8 cellular contexts compared by ENCODE assay signal in the genomic region with DNA sequence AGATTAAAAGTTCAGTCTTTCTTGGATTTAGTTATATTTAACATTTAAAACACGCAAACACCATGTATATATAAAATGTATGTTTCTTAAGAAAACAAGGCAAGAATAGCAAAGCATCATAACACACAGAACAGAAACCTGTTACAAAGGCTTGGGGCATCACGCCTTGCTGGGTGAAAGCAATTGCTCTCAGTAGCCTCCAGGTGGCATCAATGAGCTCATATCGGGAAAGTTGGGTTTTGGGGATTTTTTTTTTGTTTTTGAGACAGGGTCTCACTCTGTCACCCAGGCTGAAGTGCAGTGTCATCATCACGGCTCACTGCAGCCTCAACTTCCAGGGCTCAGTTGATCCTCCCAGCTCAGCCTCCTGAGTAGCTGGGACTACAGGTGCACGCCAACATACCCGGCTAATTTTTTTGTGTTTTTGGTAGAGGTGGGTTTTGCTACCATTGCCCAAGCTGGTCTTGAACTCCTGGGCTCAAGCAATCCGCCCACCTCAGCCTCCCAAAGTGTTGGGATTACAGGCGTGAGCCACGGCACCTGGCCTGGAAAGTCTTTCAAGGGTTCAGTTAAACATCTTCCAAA. TPM values are rescaled to one million over a fixed set of nuclear protein-coding genes. Genes with fewer than 3 reads are reported as not detected.
DNase-seq lines count a peak whose midpoint lies in the region; ATAC-seq, FAIRE-seq and TF ChIP-seq lines count a peak whose summit lies in the region.

No MANE protein-coding gene starts in this region.

- no peak overlapping the region for H3K23ac ChIP-seq in mesenchymal stem cell (ENCODE audit: low read length in 2 of 2)

- no peak overlapping the region for H3K18ac ChIP-seq in mesenchymal stem cell (ENCODE audit: low read depth in 1 of 2, low read length in 2 of 2)

- peak; percentile 51 for DNase-seq in D721Med (ENCODE audit: insufficient read length, low spot score)
- no peak for DNase-seq in HFF-Myc (ENCODE audit: extremely low read depth, low read depth)
- peak; percentile 42 for DNase-seq in RWPE1 (ENCODE audit: low spot score)
- no peak for DNase-seq in colonic mucosa
- DNase-seq in mesenchymal stem cell = peak; percentile 59
- no peak for DNase-seq in mesenteric fat pad (ENCODE audit: low spot score)
- no peak for DNase-seq in NCI-H226

- POLR2A ChIA-PET in RWPE1 (lab: Yijun Ruan, JAX; ENCODE audit: low non-redundant PET) = interaction anchor here (0.5 kb wide), 1 partner anchor 58 kb away, joined by 3 read pairs; no protein-coding TSS in a partner anchor

- peak; percentile 32 for FAIRE-seq in D721Med (lab: Jason Lieb, UNC)

- no peak overlapping the region for H2BK12ac ChIP-seq in mesenchymal stem cell (ENCODE audit: low read length in 2 of 2)

- H2AK5ac ChIP-seq in mesenchymal stem cell (ENCODE audit: low read length, severe bottlenecking) = no peak overlapping the region

- no peak for ATAC-seq in HG02798 (IDR thresholded peaks at IDR 0.05; ENCODE audit: poor library complexity, unreplicated experiment)

- WGBS in mesenchymal stem cell = 55% methylated on average over 7 of the region's 9 CpGs

- no peak overlapping the region for H3K4me2 ChIP-seq in mesenchymal stem cell (ENCODE audit: low read length, poor library complexity, severe bottlenecking)

- H3K36me3 ChIP-seq in colonic mucosa (peaks cover 4% of the 10 kb centered on the region), mesenchymal stem cell (ENCODE audit: control insufficient read depth in 1 of 2, insufficient read depth in 2 of 2, low read depth in 1 of 2, low read length in 2 of 2) (peaks cover 21 to 23% of the 10 kb centered on the region in 2 experiments)

- CTCF ChIA-PET in RWPE1 (lab: Yijun Ruan, JAX) = interaction anchor here (0.6 to 1.1 kb wide), 6 partner anchors 13 to 213 kb away, joined by 3 to 6 read pairs (median 4); no protein-coding TSS in a partner anchor

- TF ChIP-seq CTCF in D721Med (IDR thresholded peaks at IDR 0.05; ENCODE audit: insufficient read depth, missing control alignments) (peak; percentile 44), HFF-Myc (IDR thresholded peaks at IDR 0.05; ENCODE audit: low read depth, low read length, missing control alignments) (peak; percentile 84), RWPE1 (conservative IDR thresholded peaks at IDR 0.05; ENCODE audit: low read depth) (peak; percentile 87), colonic mucosa (IDR thresholded peaks at IDR 0.05) (peak; percentile 66)

- intact Hi-C loops in colonic mucosa (cut with DNase I) = loop anchor here (5.0 kb wide), 1 partner anchor 212 kb away; no protein-coding TSS in a partner anchor

- no peaks in the 10 kb centered on the region for H3K4me1 ChIP-seq in colonic mucosa
- H3K4me1 ChIP-seq in mesenchymal stem cell (ENCODE audit: control insufficient read depth, insufficient read depth, low read depth, low read length) = peaks cover 11% of the 10 kb centered on the region

- peaks cover 19% of the 10 kb centered on the region for H3K79me1 ChIP-seq in mesenchymal stem cell (replicated peaks; ENCODE audit: low read length, poor library complexity, severe bottlenecking)

- H2BK120ac ChIP-seq in mesenchymal stem cell (ENCODE audit: low read depth, low read length) = no peak overlapping the region

- H3K27me3 ChIP-seq in colonic mucosa (no peaks in the 10 kb centered on the region), mesenchymal stem cell (ENCODE audit: control insufficient read depth in 1 of 2, insufficient read depth in 1 of 2, low read length in 2 of 2) (no peaks in the 10 kb centered on the region)

- H3K4me3 ChIP-seq in HFF-Myc (replicated peaks; ENCODE audit: low read depth, low read length) (no peak overlapping the region), colonic mucosa (no peak overlapping the region), mesenchymal stem cell (ENCODE audit: insufficient read depth in 1 of 2, low read depth in 1 of 2, low read length in 2 of 2) (no peak overlapping the region)

- no peak overlapping the region for H2BK5ac ChIP-seq in mesenchymal stem cell (ENCODE audit: low read depth, low read length, poor library complexity, severe bottlenecking)

- H3K27ac ChIP-seq in RWPE1 (no peak overlapping the region), colonic mucosa (no peak overlapping the region), mesenchymal stem cell (ENCODE audit: low read length, poor library complexity, severe bottlenecking) (no peak overlapping the region)

- H3K14ac ChIP-seq in mesenchymal stem cell (ENCODE audit: low read length in 2 of 2) = no peak overlapping the region

- no peak overlapping the region for H2AFZ ChIP-seq in mesenchymal stem cell (ENCODE audit: low read depth, low read length)

- no peak overlapping the region for H3K9ac ChIP-seq in colonic mucosa (ENCODE audit: low read depth in 2 of 2, low read length in 2 of 2)
- H3K9ac ChIP-seq in mesenchymal stem cell (ENCODE audit: low read length) = peak overlapping the region; percentile 27

- no peak overlapping the region for H4K91ac ChIP-seq in mesenchymal stem cell (ENCODE audit: low read length)

- H3K9me3 ChIP-seq in colonic mucosa (no peaks in the 10 kb centered on the region), mesenchymal stem cell (ENCODE audit: control insufficient read depth, low read length) (no peaks in the 10 kb centered on the region)

- H3K4ac ChIP-seq in mesenchymal stem cell (ENCODE audit: low read depth in 1 of 2, low read length in 2 of 2) = no peak overlapping the region

- no peak overlapping the region for H4K8ac ChIP-seq in mesenchymal stem cell (ENCODE audit: low read length)

- H2BK15ac ChIP-seq in mesenchymal stem cell (ENCODE audit: low read depth, poor library complexity, severe bottlenecking) = no peak overlapping the region

RNA-seq across cellular contexts. Expression of a gene that starts 56.9 kb away (rescaled TPM):
- total RNA-seq in colonic mucosa (10 to 100 TPM in 1 of 2 donors, 1 to 10 TPM in 1; 7.8 to 12.2 TPM), mesenteric fat pad (16.6 TPM)
- polyA plus RNA-seq in mesenchymal stem cell (2013, experiment 1 of 2) = 12.4 TPM
- polyA plus RNA-seq in mesenchymal stem cell (2013, experiment 2 of 2) = 12.4 TPM

RNA-seq across cellular contexts. Expression of a gene that starts 57.1 kb away (rescaled TPM):
- total RNA-seq in colonic mucosa (10 to 100 TPM; 89.8 to 96.1 TPM), mesenteric fat pad (56.2 TPM)
- polyA plus RNA-seq in mesenchymal stem cell (2013, experiment 1 of 2) = 10.0 TPM
- polyA plus RNA-seq in mesenchymal stem cell (2013, experiment 2 of 2) = 9.8 TPM

Comparison
In these comparisons a context has a peak if more than half of its experiments do, and no peak if none do; other contexts are left out.
1. DNase-seq: peak in D721Med (single experiment), RWPE1 (single experiment) and mesenchymal stem cell (single experiment); none in HFF-Myc (single experiment), colonic mucosa (single experiment), mesenteric fat pad (single experiment) and NCI-H226 (single experiment).
2. Peak in every context shown above with its lines, with median percentiles within 50 percentile points of each other: CTCF ChIP-seq.